Comparison of ENCODE assay signal across 22 cellular contexts in the genomic region with DNA sequence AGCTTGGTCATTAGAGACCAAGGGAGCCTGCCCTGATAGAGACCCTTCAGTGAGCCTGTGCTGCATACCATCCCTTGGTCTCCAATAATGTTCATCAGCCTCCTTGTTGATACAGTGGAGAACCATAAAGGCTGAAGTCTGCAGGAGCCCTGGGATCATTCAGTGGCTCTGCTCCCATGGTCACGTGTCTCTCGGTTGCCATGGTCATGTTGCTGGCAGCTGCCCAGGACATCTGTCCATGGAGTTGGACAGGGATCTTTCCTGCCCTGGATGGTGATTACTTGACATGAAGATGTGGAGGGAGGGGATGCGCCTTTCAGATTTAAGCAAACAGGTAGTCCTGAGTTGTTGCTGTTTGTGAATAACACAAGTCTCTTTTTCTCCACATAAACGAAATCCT. TPM values are rescaled to one million over a fixed set of nuclear protein-coding genes. Genes with fewer than 3 reads are reported as not detected.
A peak's percentile ranks its signal among the peaks of the same experiment; 100 is the strongest.
DNase-seq lines count a peak whose midpoint lies in the region; ATAC-seq and TF ChIP-seq lines count a peak whose summit lies in the region.
"Had no signal": no experiment of that assay in that cellular context is flagged by ENCODE, and none has a peak within 500 bp of the region (broad histone marks: within the 10 kb centered on the region; RNA-seq: fewer than 3 reads in every experiment).

No MANE protein-coding gene starts in this region.

- ATAC-seq in heart right ventricle = peak in 1 of 8 donors; percentile 53
- ATAC-seq in left lobe of liver = peak; percentile 46
- no peak for ATAC-seq in HG03520 (IDR thresholded peaks at IDR 0.05; ENCODE audit: unreplicated experiment)
- ATAC-seq: activated CD4-positive, alpha-beta T cell treated with anti-CD3 and anti-CD28 coated beads for 36 hours; stimulated activated naive B cell treated with anti-CD40 and anti-IgM and Interleukin-4, amounts not matched to agents 10 μg/mL and 1 μg/mL and 100 μg/mL, for 72 hours had no signal

- peaks cover 0 to 30% (median 12%) of the 10 kb centered on the region in 9 donors for H3K4me1 ChIP-seq in heart right ventricle
- peaks cover 0 to 11% of the 10 kb centered on the region in 2 donors for H3K4me1 ChIP-seq in right atrium auricular region
- H3K4me1 ChIP-seq: sigmoid colon had no signal

- H3K27ac ChIP-seq in heart right ventricle = no peak overlapping the region
- no peak overlapping the region for H3K27ac ChIP-seq in right atrium auricular region
- H3K27ac ChIP-seq in temporal lobe (ENCODE audit: low read depth, low read length) = peak overlapping the region; percentile 39
- H3K27ac ChIP-seq: hepatocyte, sigmoid colon, transverse colon had no signal

- H3K27me3 Mint-ChIP-seq in activated T-helper 1 cell treated with anti-CD3 and anti-CD28 coated beads, Interleukin-12 subunit alpha, Interleukin-12 subunit beta, Interleukin-2, Interleukin-4 antibody, amounts not matched to agents 30 ng/mL and 10 ng/mL and 1 ng/mL, durations not matched to agents 14 hours and 24 hours and 36 hours (ENCODE audit: insufficient read depth) = no peaks in the 10 kb centered on the region
- H3K27me3 Mint-ChIP-seq: activated CD4-positive, alpha-beta T cell treated with anti-CD3 and anti-CD28 coated beads for 36 hours; activated naive CD8-positive, alpha-beta T cell; CD4-positive, alpha-beta T cell; stimulated activated naive B cell treated with anti-CD40 and anti-IgM and Interleukin-4, amounts not matched to agents 10 μg/mL and 1 μg/mL and 100 μg/mL, for 72 hours had no signal

- peak; percentile 36 to 56 for DNase-seq in heart right ventricle
- no peak for DNase-seq in right atrium auricular region (ENCODE audit: low spot score)
- DNase-seq in anterior cingulate cortex (lab: John Stamatoyannopoulos, UW) = peak in 49 of 58 donors; percentile 12 to 85 (median 53)
- DNase-seq in left lobe of liver (ENCODE audit: low spot score) = no peak
- no peak for DNase-seq in GM13977 (ENCODE audit: low spot score)
- no peak for DNase-seq in activated T-helper 1 cell treated with anti-CD3 and anti-CD28 coated beads, Interleukin-12 subunit alpha, Interleukin-12 subunit beta, Interleukin-2, Interleukin-4 antibody, amounts not matched to agents 30 ng/mL and 10 ng/mL and 1 ng/mL, durations not matched to agents 14 hours and 24 hours and 36 hours (ENCODE audit: low spot score)
- DNase-seq: activated CD4-positive, alpha-beta T cell treated with anti-CD3 and anti-CD28 coated beads for 36 hours; CD4-positive, alpha-beta T cell; HCEC 1CT; islet precursor cell; KG1; NCI-H2029; NCI-H510A; sigmoid colon; stimulated activated naive B cell treated with anti-CD40 and anti-IgM and Interleukin-4, amounts not matched to agents 10 μg/mL and 1 μg/mL and 100 μg/mL, for 72 hours; transverse colon had no signal

- no peaks in the 10 kb centered on the region for H3K9me3 Mint-ChIP-seq in activated T-helper 1 cell treated with anti-CD3 and anti-CD28 coated beads, Interleukin-12 subunit alpha, Interleukin-12 subunit beta, Interleukin-2, Interleukin-4 antibody, amounts not matched to agents 30 ng/mL and 10 ng/mL and 1 ng/mL, durations not matched to agents 14 hours and 24 hours and 36 hours
- H3K9me3 Mint-ChIP-seq: brain; CD4-positive, alpha-beta T cell; stimulated activated naive B cell treated with anti-CD40 and anti-IgM and Interleukin-4, amounts not matched to agents 10 μg/mL and 1 μg/mL and 100 μg/mL, for 72 hours had no signal

- H3K4me3 ChIP-seq in heart right ventricle = no peak overlapping the region
- H3K4me3 ChIP-seq in right atrium auricular region = no peak overlapping the region
- H3K4me3 ChIP-seq: coronary artery, hepatocyte, sigmoid colon, transverse colon had no signal

- H3K36me3 ChIP-seq in heart right ventricle (peaks cover 0 to 89% (median 41%) of the 10 kb centered on the region in 9 donors), right atrium auricular region (peaks cover 58% of the 10 kb centered on the region)

- H3K4me3 Mint-ChIP-seq in activated T-helper 1 cell treated with anti-CD3 and anti-CD28 coated beads, Interleukin-12 subunit alpha, Interleukin-12 subunit beta, Interleukin-2, Interleukin-4 antibody, amounts not matched to agents 30 ng/mL and 10 ng/mL and 1 ng/mL, durations not matched to agents 14 hours and 24 hours and 36 hours = no peak overlapping the region
- H3K4me3 Mint-ChIP-seq: activated CD4-positive, alpha-beta T cell treated with anti-CD3 and anti-CD28 coated beads for 36 hours; activated naive CD8-positive, alpha-beta T cell; brain; CD4-positive, alpha-beta T cell; stimulated activated naive B cell treated with anti-CD40 and anti-IgM and Interleukin-4, amounts not matched to agents 10 μg/mL and 1 μg/mL and 100 μg/mL, for 72 hours had no signal

- TF ChIP-seq CTCF in heart right ventricle (IDR thresholded peaks at IDR 0.05) (no peak), right atrium auricular region (IDR thresholded peaks at IDR 0.05) (no peak), GM13977 (IDR thresholded peaks at IDR 0.05; ENCODE audit: extremely low read depth, insufficient read depth, missing control alignments) (no peak)

- H3K9me3 ChIP-seq in heart right ventricle (no peaks in the 10 kb centered on the region), right atrium auricular region (no peaks in the 10 kb centered on the region)
- H3K9me3 ChIP-seq: sigmoid colon, transverse colon had no signal

- H3K27me3 ChIP-seq in heart right ventricle = no peaks in the 10 kb centered on the region
- H3K27me3 ChIP-seq in right atrium auricular region = no peaks in the 10 kb centered on the region
- H3K27me3 ChIP-seq: hepatocyte, sigmoid colon, transverse colon had no signal

- no peak overlapping the region for H3K27ac Mint-ChIP-seq in activated T-helper 1 cell treated with anti-CD3 and anti-CD28 coated beads, Interleukin-12 subunit alpha, Interleukin-12 subunit beta, Interleukin-2, Interleukin-4 antibody, amounts not matched to agents 30 ng/mL and 10 ng/mL and 1 ng/mL, durations not matched to agents 14 hours and 24 hours and 36 hours
- H3K27ac Mint-ChIP-seq: activated CD4-positive, alpha-beta T cell treated with anti-CD3 and anti-CD28 coated beads for 36 hours; activated naive CD8-positive, alpha-beta T cell; brain; CD4-positive, alpha-beta T cell; stimulated activated naive B cell treated with anti-CD40 and anti-IgM and Interleukin-4, amounts not matched to agents 10 μg/mL and 1 μg/mL and 100 μg/mL, for 72 hours had no signal

- no peaks in the 10 kb centered on the region for H3K36me3 Mint-ChIP-seq in activated T-helper 1 cell treated with anti-CD3 and anti-CD28 coated beads, Interleukin-12 subunit alpha, Interleukin-12 subunit beta, Interleukin-2, Interleukin-4 antibody, amounts not matched to agents 30 ng/mL and 10 ng/mL and 1 ng/mL, durations not matched to agents 14 hours and 24 hours and 36 hours (ENCODE audit: low read depth)

- intact Hi-C loops in heart right ventricle (cut with DNase I) = no loop called here
- intact Hi-C loops in activated T-helper 1 cell treated with anti-CD3 and anti-CD28 coated beads, Interleukin-12 subunit alpha, Interleukin-12 subunit beta, Interleukin-2, Interleukin-4 antibody, amounts not matched to agents 30 ng/mL and 10 ng/mL and 1 ng/mL, durations not matched to agents 14 hours and 24 hours and 36 hours (cut with micrococcal nuclease) = no loop called here

- 70 to 75% methylated on average over 4 of the region's 4 CpGs for WGBS in heart right ventricle, 2 donors

- no peaks in the 10 kb centered on the region for H3K4me1 Mint-ChIP-seq in activated T-helper 1 cell treated with anti-CD3 and anti-CD28 coated beads, Interleukin-12 subunit alpha, Interleukin-12 subunit beta, Interleukin-2, Interleukin-4 antibody, amounts not matched to agents 30 ng/mL and 10 ng/mL and 1 ng/mL, durations not matched to agents 14 hours and 24 hours and 36 hours (ENCODE audit: low read depth)
- H3K4me1 Mint-ChIP-seq: activated CD4-positive, alpha-beta T cell treated with anti-CD3 and anti-CD28 coated beads for 36 hours; brain had no signal

- in situ Hi-C loops in GM13977 (cut with MboI; ENCODE audit: low pct_unique_long_range_greater_than_20kb, low sequenced_read_pairs, unreplicated experiment) = no loop called here

RNA-seq across cellular contexts. Expression of gene CYB5R2, which starts 38.2 kb away (rescaled TPM):
- 1 to 10 TPM in 7 of 10 donors, under 1 TPM in 3; 0.36 to 1.7 (median 1.1) TPM for total RNA-seq in heart right ventricle
- polyA plus RNA-seq in heart right ventricle = 1 to 10 TPM; 1.7 to 2.8 TPM
- 1 to 10 TPM; 1.5 to 4.0 TPM for total RNA-seq in right atrium auricular region
- total RNA-seq in left lobe of liver = 2.8 TPM
- 2.2 TPM for total RNA-seq in temporal lobe
- 2.8 and 3.0 TPM in 2 replicates for total RNA-seq in activated T-helper 1 cell treated with anti-CD3 and anti-CD28 coated beads, Interleukin-12 subunit alpha, Interleukin-12 subunit beta, Interleukin-2, Interleukin-4 antibody, amounts not matched to agents 30 ng/mL and 10 ng/mL and 1 ng/mL, durations not matched to agents 14 hours and 24 hours and 36 hours
- total RNA-seq: CD4-positive, alpha-beta T cell had no signal

Comparison
In these comparisons a context has a peak if more than half of its experiments do, and no peak if none do; other contexts are left out.
1. DNase-seq: peak in heart right ventricle (2 of 2) and anterior cingulate cortex (49 of 58); none in right atrium auricular region (single experiment), left lobe of liver (single experiment), GM13977 (single experiment) and activated T-helper 1 cell treated with anti-CD3 and anti-CD28 coated beads, Interleukin-12 subunit alpha, Interleukin-12 subunit beta, Interleukin-2, Interleukin-4 antibody, amounts not matched to agents 30 ng/mL and 10 ng/mL and 1 ng/mL, durations not matched to agents 14 hours and 24 hours and 36 hours (single experiment).